Comparison of ENCODE assay signal across 2 cellular contexts in the genomic region with DNA sequence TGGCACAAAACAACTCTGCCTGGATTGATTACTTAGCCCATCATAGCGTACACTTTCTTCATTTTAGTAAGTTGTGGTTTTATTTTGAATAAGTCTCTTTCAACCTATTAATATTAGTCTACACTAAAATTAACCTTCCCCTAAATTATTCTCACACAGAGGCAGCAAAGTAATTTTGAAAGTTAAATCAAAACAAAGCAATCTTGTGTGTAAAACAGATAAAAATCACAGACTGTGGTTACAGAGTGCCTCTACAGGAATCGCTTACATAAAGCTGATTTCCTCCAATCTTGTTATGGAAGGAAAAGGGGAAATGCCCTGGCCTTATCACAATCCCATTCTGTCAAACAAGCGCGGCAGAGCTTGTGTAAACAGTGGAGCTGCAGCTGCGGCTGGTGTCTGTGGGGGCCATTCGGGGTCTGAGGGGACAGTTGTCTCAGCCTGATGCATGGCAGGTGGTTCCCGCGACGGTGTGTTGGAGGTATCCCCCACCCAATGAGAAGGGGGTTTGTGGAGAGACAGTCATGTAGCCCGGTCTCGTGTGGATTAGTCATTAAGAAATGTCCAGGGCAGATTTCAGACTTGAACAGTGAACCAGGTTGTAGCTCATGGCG.
TF ChIP-seq lines count a peak whose summit lies in the region.

No MANE protein-coding gene starts in this region.

TF ChIP-seq in SK-N-SH, 30 proteins besides CTCF, POLR2A, EP300 and RAD21 (continued from another document):
- TF ChIP-seq SIN3A (IDR thresholded peaks at IDR 0.05; ENCODE audit: borderline replicate concordance, low read depth, low read length) (no peak), MXI1 (IDR thresholded peaks at IDR 0.05; ENCODE audit: low read depth, low read length) (peak; percentile 50; the same call in 1 of the 2 replicates), FOXM1 (IDR thresholded peaks at IDR 0.05; ENCODE audit: low read depth) (no peak), TCF12 (IDR thresholded peaks at IDR 0.05) (peak; percentile 19; the same call in 1 of the 2 replicates)
- TF ChIP-seq, protein P1, sequence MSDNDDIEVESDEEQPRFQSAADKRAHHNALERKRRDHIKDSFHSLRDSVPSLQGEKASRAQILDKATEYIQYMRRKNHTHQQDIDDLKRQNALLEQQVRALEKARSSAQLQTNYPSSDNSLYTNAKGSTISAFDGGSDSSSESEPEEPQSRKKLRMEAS (IDR thresholded peaks at IDR 0.05; ENCODE audit: low read depth): no peak
TF ChIP-seq in SK-N-SH: peak in this region for 4.

TF ChIP-seq in SK-N-SH treated with all-trans-retinoic acid at 6 μM for 48 hours, 23 proteins besides CTCF, POLR2A, EP300 and RAD21 (continued from another document):
- TF ChIP-seq, protein P2, sequence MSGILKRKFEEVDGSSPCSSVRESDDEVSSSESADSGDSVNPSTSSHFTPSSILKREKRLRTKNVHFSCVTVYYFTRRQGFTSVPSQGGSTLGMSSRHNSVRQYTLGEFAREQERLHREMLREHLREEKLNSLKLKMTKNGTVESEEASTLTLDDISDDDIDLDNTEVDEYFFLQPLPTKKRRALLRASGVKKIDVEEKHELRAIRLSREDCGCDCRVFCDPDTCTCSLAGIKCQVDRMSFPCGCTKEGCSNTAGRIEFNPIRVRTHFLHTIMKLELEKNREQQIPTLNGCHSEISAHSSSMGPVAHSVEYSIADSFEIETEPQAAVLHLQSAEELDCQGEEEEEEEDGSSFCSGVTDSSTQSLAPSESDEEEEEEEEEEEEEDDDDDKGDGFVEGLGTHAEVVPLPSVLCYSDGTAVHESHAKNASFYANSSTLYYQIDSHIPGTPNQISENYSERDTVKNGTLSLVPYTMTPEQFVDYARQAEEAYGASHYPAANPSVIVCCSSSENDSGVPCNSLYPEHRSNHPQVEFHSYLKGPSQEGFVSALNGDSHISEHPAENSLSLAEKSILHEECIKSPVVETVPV (CRISPR knock-in tag; IDR thresholded peaks at IDR 0.05): no peak
- TF ChIP-seq, protein P3, sequence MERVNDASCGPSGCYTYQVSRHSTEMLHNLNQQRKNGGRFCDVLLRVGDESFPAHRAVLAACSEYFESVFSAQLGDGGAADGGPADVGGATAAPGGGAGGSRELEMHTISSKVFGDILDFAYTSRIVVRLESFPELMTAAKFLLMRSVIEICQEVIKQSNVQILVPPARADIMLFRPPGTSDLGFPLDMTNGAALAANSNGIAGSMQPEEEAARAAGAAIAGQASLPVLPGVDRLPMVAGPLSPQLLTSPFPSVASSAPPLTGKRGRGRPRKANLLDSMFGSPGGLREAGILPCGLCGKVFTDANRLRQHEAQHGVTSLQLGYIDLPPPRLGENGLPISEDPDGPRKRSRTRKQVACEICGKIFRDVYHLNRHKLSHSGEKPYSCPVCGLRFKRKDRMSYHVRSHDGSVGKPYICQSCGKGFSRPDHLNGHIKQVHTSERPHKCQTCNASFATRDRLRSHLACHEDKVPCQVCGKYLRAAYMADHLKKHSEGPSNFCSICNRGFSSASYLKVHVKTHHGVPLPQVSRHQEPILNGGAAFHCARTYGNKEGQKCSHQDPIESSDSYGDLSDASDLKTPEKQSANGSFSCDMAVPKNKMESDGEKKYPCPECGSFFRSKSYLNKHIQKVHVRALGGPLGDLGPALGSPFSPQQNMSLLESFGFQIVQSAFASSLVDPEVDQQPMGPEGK (CRISPR knock-in tag; IDR thresholded peaks at IDR 0.05; ENCODE audit: borderline replicate concordance): no peak
- TF ChIP-seq ZNF70 (CRISPR knock-in tag; IDR thresholded peaks at IDR 0.05) (no peak), ISL1 (CRISPR knock-in tag; IDR thresholded peaks at IDR 0.05) (no peak), CSDC2 (CRISPR knock-in tag; IDR thresholded peaks at IDR 0.05) (no peak), ZNF565 (CRISPR knock-in tag; conservative IDR thresholded peaks at IDR 0.05; ENCODE audit: low read depth) (no peak), ZNF8 (CRISPR knock-in tag; IDR thresholded peaks at IDR 0.05) (no peak), GLIS3 (CRISPR knock-in tag; IDR thresholded peaks at IDR 0.05) (no peak), BACH2 (CRISPR knock-in tag; IDR thresholded peaks at IDR 0.05; ENCODE audit: borderline replicate concordance) (no peak), ESRRG (CRISPR knock-in tag; IDR thresholded peaks at IDR 0.05) (no peak), OSR1 (CRISPR knock-in tag; IDR thresholded peaks at IDR 0.05) (no peak), TOX (CRISPR knock-in tag; IDR thresholded peaks at IDR 0.05; ENCODE audit: borderline replicate concordance) (no peak), ARNTL (CRISPR knock-in tag; IDR thresholded peaks at IDR 0.05; ENCODE audit: borderline replicate concordance, low read depth) (no peak), RARB (CRISPR knock-in tag; IDR thresholded peaks at IDR 0.05) (no peak)
- TF ChIP-seq, protein P4, sequence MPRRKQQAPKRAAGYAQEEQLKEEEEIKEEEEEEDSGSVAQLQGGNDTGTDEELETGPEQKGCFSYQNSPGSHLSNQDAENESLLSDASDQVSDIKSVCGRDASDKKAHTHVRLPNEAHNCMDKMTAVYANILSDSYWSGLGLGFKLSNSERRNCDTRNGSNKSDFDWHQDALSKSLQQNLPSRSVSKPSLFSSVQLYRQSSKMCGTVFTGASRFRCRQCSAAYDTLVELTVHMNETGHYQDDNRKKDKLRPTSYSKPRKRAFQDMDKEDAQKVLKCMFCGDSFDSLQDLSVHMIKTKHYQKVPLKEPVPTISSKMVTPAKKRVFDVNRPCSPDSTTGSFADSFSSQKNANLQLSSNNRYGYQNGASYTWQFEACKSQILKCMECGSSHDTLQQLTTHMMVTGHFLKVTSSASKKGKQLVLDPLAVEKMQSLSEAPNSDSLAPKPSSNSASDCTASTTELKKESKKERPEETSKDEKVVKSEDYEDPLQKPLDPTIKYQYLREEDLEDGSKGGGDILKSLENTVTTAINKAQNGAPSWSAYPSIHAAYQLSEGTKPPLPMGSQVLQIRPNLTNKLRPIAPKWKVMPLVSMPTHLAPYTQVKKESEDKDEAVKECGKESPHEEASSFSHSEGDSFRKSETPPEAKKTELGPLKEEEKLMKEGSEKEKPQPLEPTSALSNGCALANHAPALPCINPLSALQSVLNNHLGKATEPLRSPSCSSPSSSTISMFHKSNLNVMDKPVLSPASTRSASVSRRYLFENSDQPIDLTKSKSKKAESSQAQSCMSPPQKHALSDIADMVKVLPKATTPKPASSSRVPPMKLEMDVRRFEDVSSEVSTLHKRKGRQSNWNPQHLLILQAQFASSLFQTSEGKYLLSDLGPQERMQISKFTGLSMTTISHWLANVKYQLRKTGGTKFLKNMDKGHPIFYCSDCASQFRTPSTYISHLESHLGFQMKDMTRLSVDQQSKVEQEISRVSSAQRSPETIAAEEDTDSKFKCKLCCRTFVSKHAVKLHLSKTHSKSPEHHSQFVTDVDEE (CRISPR knock-in tag; IDR thresholded peaks at IDR 0.05): no peak
TF ChIP-seq in SK-N-SH treated with all-trans-retinoic acid at 6 μM for 48 hours: peak in this region for 0.
